In genomic region chr14:96257056-96257455, GRCh38 we compare ENCODE assay signal across 31 cellular contexts. TPM values are rescaled to one million over a fixed set of nuclear protein-coding genes. Genes with fewer than 3 reads are reported as not detected.
DNase-seq lines count a peak whose midpoint lies in the region; FAIRE-seq and TF ChIP-seq lines count a peak whose summit lies in the region.
"Had no signal": no experiment of that assay in that cellular context is flagged by ENCODE, and none has a peak within 500 bp of the region (broad histone marks: within the 10 kb centered on the region; RNA-seq: fewer than 3 reads in every experiment).

No MANE protein-coding gene starts in this region.

- TF ChIP-seq EP300 in sigmoid colon (IDR thresholded peaks at IDR 0.05), result no peak
- TF ChIP-seq EP300 in suprapubic skin (IDR thresholded peaks at IDR 0.05), result no peak

- TF ChIP-seq POLR2A in sigmoid colon (IDR thresholded peaks at IDR 0.05) (no peak), suprapubic skin (IDR thresholded peaks at IDR 0.05) (no peak)

- H3K9me3 ChIP-seq in GM23248 (ENCODE audit: low read depth) (no peaks in the 10 kb centered on the region), hepatocyte (ENCODE audit: low read depth) (no peaks in the 10 kb centered on the region), sigmoid colon (no peaks in the 10 kb centered on the region), right atrium auricular region (peaks cover 0 to 17% of the 10 kb centered on the region in 2 donors), suprapubic skin (no peaks in the 10 kb centered on the region)
- H3K9me3 ChIP-seq: mucosa of descending colon, upper lobe of left lung had no signal

- H3K79me2 ChIP-seq in GM23248 (ENCODE audit: insufficient read depth) (peaks cover 26% of the 10 kb centered on the region), hepatocyte (peaks cover 12% of the 10 kb centered on the region)

- H3K36me3 ChIP-seq in GM23248 (ENCODE audit: low read depth), result no peaks in the 10 kb centered on the region
- no peaks in the 10 kb centered on the region for H3K36me3 ChIP-seq in hepatocyte (replicated peaks; ENCODE audit: insufficient read depth, low read depth)
- no peaks in the 10 kb centered on the region for H3K36me3 ChIP-seq in sigmoid colon
- H3K36me3 ChIP-seq in right atrium auricular region, result no peaks in the 10 kb centered on the region
- H3K36me3 ChIP-seq in suprapubic skin, result no peaks in the 10 kb centered on the region
- H3K36me3 ChIP-seq: upper lobe of left lung had no signal

- peak overlapping the region; percentile 80 for H3K9ac ChIP-seq in GM23248

- peaks cover 4% of the 10 kb centered on the region for H3K27me3 Mint-ChIP-seq in chondrocyte (ENCODE audit: low read depth)

- H3K4me1 Mint-ChIP-seq in chondrocyte (ENCODE audit: low read depth), result peaks cover 28% of the 10 kb centered on the region
- H3K4me1 Mint-ChIP-seq: CD14-positive monocyte, neural crest cell had no signal

- H3K4me3 ChIP-seq in GM23248 (peak overlapping the region; percentile 59), hepatocyte (no peak overlapping the region), sigmoid colon (no peak overlapping the region), right atrium auricular region (no peak overlapping the region), suprapubic skin (no peak overlapping the region)
- H3K4me3 ChIP-seq: mucosa of descending colon, SK-N-MC, upper lobe of left lung had no signal

- H3K9me3 Mint-ChIP-seq in chondrocyte (ENCODE audit: low read depth), result peaks cover 7% of the 10 kb centered on the region

- no peaks in the 10 kb centered on the region for H3K9me2 ChIP-seq in GM23248 (ENCODE audit: insufficient read depth)
- no peaks in the 10 kb centered on the region for H3K9me2 ChIP-seq in hepatocyte (replicated peaks; ENCODE audit: insufficient read depth)

- H3K4me2 ChIP-seq in GM23248 (ENCODE audit: unreplicated experiment) (peak overlapping the region; percentile 64), hepatocyte (peak overlapping the region; percentile 64)

- in situ Hi-C loops in GM23248 (cut with MboI), result no loop called here

- no peak overlapping the region for H3K4me3 Mint-ChIP-seq in chondrocyte (ENCODE audit: unreplicated experiment)
- H3K4me3 Mint-ChIP-seq: activated naive CD8-positive, alpha-beta T cell; neural crest cell; T-helper 17 cell had no signal

- H3K36me3 Mint-ChIP-seq in chondrocyte (ENCODE audit: low read depth), result peaks cover 6% of the 10 kb centered on the region
- H3K36me3 Mint-ChIP-seq: activated naive CD8-positive, alpha-beta T cell; CD14-positive monocyte had no signal

- no peak overlapping the region for H2AFZ ChIP-seq in GM23248
- H2AFZ ChIP-seq in hepatocyte, result no peak overlapping the region

- peak overlapping the region; percentile 97 for H3K27ac ChIP-seq in GM23248
- H3K27ac ChIP-seq in hepatocyte, result peak overlapping the region; percentile 90
- H3K27ac ChIP-seq in sigmoid colon, result peak overlapping the region; percentile 79 to 90 (median 84)
- H3K27ac ChIP-seq in right atrium auricular region, result no peak overlapping the region
- no peak overlapping the region for H3K27ac ChIP-seq in suprapubic skin
- H3K27ac ChIP-seq: SK-N-MC, upper lobe of left lung had no signal

- no peak for FAIRE-seq in urothelium cell line (lab: Jason Lieb, UNC)
- FAIRE-seq: bronchial epithelial cell, colon, GM19239 had no signal

- TF ChIP-seq CTCF in chondrocyte (IDR thresholded peaks at IDR 0.05), result no peak
- no peak for TF ChIP-seq CTCF in hepatocyte (IDR thresholded peaks at IDR 0.05; ENCODE audit: poor library complexity)
- no peak for TF ChIP-seq CTCF in sigmoid colon (IDR thresholded peaks at IDR 0.05)
- TF ChIP-seq CTCF in right atrium auricular region (IDR thresholded peaks at IDR 0.05), result no peak
- TF ChIP-seq CTCF in suprapubic skin (IDR thresholded peaks at IDR 0.05), result no peak

- intact Hi-C loops in sigmoid colon (cut with DNase I), result no loop called here

- H3F3A ChIP-seq in GM23248 (ENCODE audit: insufficient read depth), result peaks cover 50% of the 10 kb centered on the region

- no peaks in the 10 kb centered on the region for H4K20me1 ChIP-seq in GM23248 (ENCODE audit: insufficient read depth)
- H4K20me1 ChIP-seq in hepatocyte (ENCODE audit: insufficient read depth, poor library complexity, severe bottlenecking), result no peaks in the 10 kb centered on the region

- no peak overlapping the region for H3K27ac Mint-ChIP-seq in chondrocyte (ENCODE audit: unreplicated experiment)
- H3K27ac Mint-ChIP-seq: activated naive CD8-positive, alpha-beta T cell; CD14-positive monocyte; T-helper 17 cell had no signal

- 86 to 87% methylated on average over 8 of the region's 8 CpGs for WGBS in GM23248 (ENCODE audit: low coverage in 1 of 2, low lambda C conversion rate in 2 of 2, missing lambda C conversion rate in 2 of 2), 2 experiments
- WGBS in hepatocyte (ENCODE audit: low lambda C conversion rate, missing lambda C conversion rate), result 85% methylated on average over 8 of the region's 8 CpGs
- WGBS in sigmoid colon, 2 donors, result 72 to 81% methylated on average over 8 of the region's 8 CpGs
- 54% methylated on average over 8 of the region's 8 CpGs for whole genome bisulfite sequencing in suprapubic skin

- DNase-seq in GM23248, result no peak
- DNase-seq in chondrocyte (ENCODE audit: low spot score), result peak; percentile 39
- DNase-seq in hepatocyte (ENCODE audit: low spot score), result no peak
- DNase-seq in sigmoid colon, result no peak
- no peak for DNase-seq in urothelium cell line (ENCODE audit: low spot score)
- DNase-seq in HT-29 (ENCODE audit: low spot score), result no peak
- DNase-seq in right atrium auricular region (ENCODE audit: low spot score), result no peak
- DNase-seq in suprapubic skin (ENCODE audit: low spot score in 2 of 2), result no peak
- DNase-seq: activated CD8-positive, alpha-beta memory T cell treated with anti-CD3 and anti-CD28 coated beads for 24 hours; activated effector memory CD4-positive, alpha-beta T cell treated with Interleukin-2 at 50 U/mL for 16 hours; anterior cingulate cortex; DMS79 treated with DMSO at 0.1 percent for 48 hours; effector memory CD4-positive, alpha-beta T cell; erythroblast; islet precursor cell; mucosa of descending colon; NCI-H146; NCI-H2107; NCI-H446 treated with DMSO at 0.1 percent for 48 hours; RPMI8226; stimulated activated CD8-positive, alpha-beta memory T cell treated with anti-CD3 and anti-CD28 coated beads, Interleukin-4, amount 100 ng/mL, for 48 hours; T-helper 17 cell had no signal

- H3K27me3 ChIP-seq in GM23248 (replicated peaks; ENCODE audit: insufficient read depth), result no peaks in the 10 kb centered on the region
- H3K27me3 ChIP-seq in hepatocyte, result no peaks in the 10 kb centered on the region
- H3K27me3 ChIP-seq in sigmoid colon, result no peaks in the 10 kb centered on the region
- no peaks in the 10 kb centered on the region for H3K27me3 ChIP-seq in right atrium auricular region
- H3K27me3 ChIP-seq in suprapubic skin, result no peaks in the 10 kb centered on the region
- H3K27me3 ChIP-seq: upper lobe of left lung had no signal

- peaks cover 56% of the 10 kb centered on the region for H3K4me1 ChIP-seq in GM23248 (ENCODE audit: insufficient read depth)
- peaks cover 13% of the 10 kb centered on the region for H3K4me1 ChIP-seq in hepatocyte (ENCODE audit: insufficient read depth)
- H3K4me1 ChIP-seq in sigmoid colon, result peaks cover 0 to 56% (median 51%) of the 10 kb centered on the region in 4 donors
- no peaks in the 10 kb centered on the region for H3K4me1 ChIP-seq in right atrium auricular region
- H3K4me1 ChIP-seq in suprapubic skin, result peaks cover 17% of the 10 kb centered on the region

RNA-seq across cellular contexts. Expression of gene BDKRB1, which starts 1.0 kb away (rescaled TPM):
- total RNA-seq in GM23248 (2014; rRNA removed; shearing (Covaris generic)), result 3.9 and 5.5 TPM in 2 replicates
- polyA plus RNA-seq in GM23248 (2016; fragmentation: Nextera tagmentation; extraction: Ambion mirVana), result 12.9 and 15.1 TPM in 2 replicates
- not detected in 3 replicates for total RNA-seq in chondrocyte
- 11.9 and 15.3 TPM in 2 replicates for total RNA-seq in hepatocyte
- 33.0 and 48.6 TPM in 2 replicates for polyA plus RNA-seq in hepatocyte
- total RNA-seq in sigmoid colon, result 1 to 10 TPM in 2 of 4 donors, under 1 TPM in 2; 0.33 to 2.9 (median 0.73) TPM
- polyA plus RNA-seq in sigmoid colon, result 1 to 10 TPM; 2.4 to 4.9 (median 4.2) TPM
- total RNA-seq in HT-29 (2014; rRNA removed; shearing (Covaris generic)), result not detected in 2 replicates
- 10 to 100 TPM in 1 of 2 donors, under 1 TPM in 1; 0.39 to 20.0 TPM for total RNA-seq in right atrium auricular region
- total RNA-seq in suprapubic skin, result 1 to 10 TPM; 2.6 to 6.5 (median 4.1) TPM
- total RNA-seq: neural crest cell, skeletal muscle tissue, T-helper 17 cell had no signal
- polyA plus RNA-seq: CD14-positive monocyte had no signal

RNA-seq across cellular contexts. Expression of gene BDKRB2, which starts 52.4 kb away (rescaled TPM):
- 14.4 and 15.8 TPM in 2 replicates for total RNA-seq in GM23248 (2014; rRNA removed; shearing (Covaris generic))
- 12.4 and 13.3 TPM in 2 replicates for polyA plus RNA-seq in GM23248 (2016; fragmentation: Nextera tagmentation; extraction: Ambion mirVana)
- 0.21 to 0.29 TPM (median 0.27 TPM) in 3 replicates for total RNA-seq in chondrocyte
- 4.7 and 5.9 TPM in 2 replicates for total RNA-seq in hepatocyte
- polyA plus RNA-seq in hepatocyte, result 4.4 and 5.2 TPM in 2 replicates
- total RNA-seq in sigmoid colon, result 1 to 10 TPM; 1.8 to 4.5 (median 3.9) TPM
- 10 to 100 TPM in 1 of 3 donors, 1 to 10 TPM in 2; 6.0 to 10.8 (median 8.7) TPM for polyA plus RNA-seq in sigmoid colon
- 0.05 TPM in 1 of 2 replicates, not detected in the other for total RNA-seq in HT-29 (2014; rRNA removed; shearing (Covaris generic))
- total RNA-seq in right atrium auricular region, result 1 to 10 TPM; 1.7 to 2.9 TPM
- total RNA-seq in suprapubic skin, result 10 to 100 TPM in 3 of 4 donors, 1 to 10 TPM in 1; 9.7 to 17.9 (median 14.3) TPM
- total RNA-seq: T-helper 17 cell had no signal
- polyA plus RNA-seq: CD14-positive monocyte had no signal

Comparison
In these comparisons a context has a peak if more than half of its experiments do, and no peak if none do; other contexts are left out.
1. H3K27ac ChIP-seq: peak in GM23248 (single experiment), hepatocyte (single experiment) and sigmoid colon (4 of 4); none in right atrium auricular region (0 of 2) and suprapubic skin (single experiment).